In the genomic region with DNA sequence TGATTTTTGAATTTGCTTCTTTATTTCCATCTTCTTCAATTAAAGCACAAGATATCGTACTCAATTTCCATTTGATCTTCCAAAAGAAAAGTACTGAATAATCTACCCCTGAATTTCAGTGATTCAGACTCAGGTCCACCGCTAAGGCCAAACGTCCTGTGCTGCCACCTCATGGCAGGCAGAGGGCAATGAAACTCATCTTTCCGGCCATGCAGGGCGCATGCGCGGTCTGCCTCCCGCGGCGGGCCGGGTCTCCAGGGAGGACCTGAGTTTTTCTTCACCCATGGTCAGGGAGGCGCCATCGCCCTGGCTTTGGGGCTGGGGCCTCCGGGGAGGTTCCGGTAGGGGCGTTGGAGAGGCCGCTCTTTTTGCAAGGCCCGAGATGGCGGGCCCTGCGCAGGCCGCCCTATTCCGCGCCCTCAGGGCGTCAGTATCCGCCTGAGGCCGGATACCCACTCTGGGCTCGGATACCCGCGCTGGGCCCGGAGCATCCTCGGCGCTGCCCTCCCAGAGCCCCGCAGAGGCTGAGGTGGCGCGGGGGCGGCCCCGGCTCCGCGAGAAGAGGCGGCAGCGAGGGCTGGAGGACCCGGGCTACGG, we compare ENCODE assay signal across 8 cellular contexts. TPM values are rescaled to one million over a fixed set of nuclear protein-coding genes. Genes with fewer than 3 reads are reported as not detected.
DNase-seq lines count a peak whose midpoint lies in the region; FAIRE-seq and TF ChIP-seq lines count a peak whose summit lies in the region.
"Not testable (repeated sequence)": the region's sequence is repeated elsewhere in the genome, so short reads cannot be mapped to it uniquely, and the experiment has no call there.

No MANE protein-coding gene starts in this region.

- peak overlapping the region; percentile 35 for H3K4me2 ChIP-seq in fibroblast of lung (ENCODE audit: extremely low read depth, insufficient read depth, low read length)

- peak overlapping the region; percentile 51 for H3K9ac ChIP-seq in fibroblast of lung (ENCODE audit: insufficient read depth, low read length)

- H4K20me1 ChIP-seq in fibroblast of lung (ENCODE audit: control insufficient read depth, extremely low read depth, insufficient read depth, low read length): not testable (repeated sequence)

- not testable (repeated sequence) for H3K79me2 ChIP-seq in fibroblast of lung (ENCODE audit: control insufficient read depth, insufficient read depth, low read length)

- H3K27ac ChIP-seq in fibroblast of lung (ENCODE audit: insufficient read depth, low read length): peak overlapping the region; percentile 53

- peak; percentile 35 to 58 for TF ChIP-seq CTCF in fibroblast of lung (conservative IDR thresholded peaks at IDR 0.05 in 1 of 2, IDR thresholded peaks at IDR 0.05 in 1 of 2; ENCODE audit: low read depth in 1 of 2, low read length in 2 of 2)

- H3K4me1 ChIP-seq in fibroblast of lung (ENCODE audit: control insufficient read depth, extremely low read depth, insufficient read depth, low read length): not testable (repeated sequence)

- not testable (repeated sequence) for H3K27me3 ChIP-seq in fibroblast of lung (ENCODE audit: control insufficient read depth, insufficient read depth, low read length)

- H3K9me3 ChIP-seq in fibroblast of lung (ENCODE audit: control insufficient read depth, insufficient read depth, low read depth, low read length): not testable (repeated sequence)

- FAIRE-seq in GM19239 (lab: Jason Lieb, UNC): not testable (repeated sequence)

- peak overlapping the region; percentile 40 to 64 (median 48) for H3K4me3 ChIP-seq in fibroblast of lung (replicated peaks in 1 of 4; ENCODE audit: control extremely low read depth in 1 of 4, insufficient read depth in 1 of 4, low read depth in 3 of 4, low read length in 4 of 4)

- DNase-seq in AG08396 (ENCODE audit: low spot score) (peak; percentile 83), GM19239 (ENCODE audit: insufficient read length, low spot score) (peak; percentile 44), NCI-H2029 (lab: John Stamatoyannopoulos, UW) (peak; percentile 27), T follicular helper cell (ENCODE audit: low read depth) (peak; percentile 63), fibroblast of lung (ENCODE audit: low read depth in 2 of 2) (peak; percentile 37 to 49), middle frontal gyrus (ENCODE audit: extremely low spot score, low spot score) (peak; percentile 64)
- peak; percentile 70 for DNase-seq in activated naive CD4-positive, alpha-beta T cell treated with Interleukin-2 at 50 U/mL for 16 hours
- DNase-seq in stimulated activated CD4-positive, alpha-beta T cell treated with anti-CD3 and anti-CD28 coated beads, Interleukin-4, amount 100 ng/mL, for 4 hours: peak; percentile 50 to 67

- not testable (repeated sequence) for H3K36me3 ChIP-seq in fibroblast of lung (ENCODE audit: control insufficient read depth, insufficient read depth, low read length)

- not testable (repeated sequence) for H2AFZ ChIP-seq in fibroblast of lung (ENCODE audit: low read length)

RNA-seq across cellular contexts. Expression of gene ZNF705A, which starts 23.3 kb away (rescaled TPM):
- not detected in 2 replicates for total RNA-seq in fibroblast of lung
- polyA plus RNA-seq in fibroblast of lung: not detected in 2 replicates
- polyA plus RNA-seq in fibroblast of lung (2012): not detected in 2 replicates
- not detected in 2 replicates for polyA minus RNA-seq in fibroblast of lung (ENCODE audit: low replicate concordance)

RNA-seq across cellular contexts. Expression of gene FAM90A1, which starts 47.3 kb away (rescaled TPM):
- 0.26 and 0.33 TPM in 2 replicates for total RNA-seq in fibroblast of lung
- 0.05 and 0.08 TPM in 2 replicates for polyA plus RNA-seq in fibroblast of lung
- polyA plus RNA-seq in fibroblast of lung (2012): 0.10 and 0.14 TPM in 2 replicates
- polyA minus RNA-seq in fibroblast of lung (ENCODE audit: low replicate concordance): 0.56 TPM in 1 of 2 replicates, not detected in the other

RNA-seq across cellular contexts. Expression of gene CLEC4A, which starts 56.7 kb away (rescaled TPM):
- 0.26 and 0.33 TPM in 2 replicates for total RNA-seq in fibroblast of lung
- polyA plus RNA-seq in fibroblast of lung: 0.26 and 0.61 TPM in 2 replicates
- polyA plus RNA-seq in fibroblast of lung (2012): 0.14 and 0.37 TPM in 2 replicates
- not detected in 2 replicates for polyA minus RNA-seq in fibroblast of lung (ENCODE audit: low replicate concordance)

Comparison
In these comparisons a context has a peak if more than half of its experiments do, and no peak if none do; other contexts are left out.
1. Peak in every context shown above with its lines: DNase-seq, H3K4me3 ChIP-seq and H3K27ac ChIP-seq.
2. DNase-seq: peak in every context shown above with its lines; median percentile 83 in AG08396; 70 in activated naive CD4-positive, alpha-beta T cell treated with Interleukin-2 at 50 U/mL for 16 hours; 64 in middle frontal gyrus; 63 in T follicular helper cell; 58 in stimulated activated CD4-positive, alpha-beta T cell treated with anti-CD3 and anti-CD28 coated beads, Interleukin-4, amount 100 ng/mL, for 4 hours; 44 in GM19239; 43 in fibroblast of lung; 27 in NCI-H2029.